ENCODE assay signal across 28 cellular contexts in the genomic region with DNA sequence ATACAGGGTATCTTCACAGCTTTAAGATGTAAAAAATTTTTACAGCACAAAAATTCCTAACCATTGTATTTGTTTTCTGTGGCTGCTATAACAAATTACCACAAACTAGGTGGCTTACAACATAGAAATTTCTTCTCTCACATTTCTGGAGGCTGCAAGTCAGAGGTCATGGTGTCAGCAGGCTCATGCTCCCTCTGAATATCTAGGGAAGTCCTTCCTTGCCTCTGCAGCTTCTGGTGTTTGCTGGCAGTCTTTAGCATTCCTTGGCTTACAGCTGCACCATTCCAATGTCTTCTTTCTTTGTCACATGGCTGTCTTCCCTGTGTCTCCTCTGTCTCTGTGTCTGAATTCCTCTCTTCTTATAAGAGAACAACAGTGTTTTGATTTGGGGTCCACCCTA.
"Had no signal": no experiment of that assay in that cellular context is flagged by ENCODE, and none has a peak within 500 bp of the region (broad histone marks: within the 10 kb centered on the region; RNA-seq: fewer than 3 reads in every experiment).

No MANE protein-coding gene starts in this region.

- H3K4me1 Mint-ChIP-seq: stimulated activated effector memory CD8-positive, alpha-beta T cell treated with anti-CD3 and anti-CD28 coated beads, Interleukin-12 subunit alpha, Interleukin-12 subunit beta, amount 100 ng/mL, for 72 hours; stimulated activated memory B cell treated with anti-CD40 and anti-IgM and Interleukin-4, amounts not matched to agents 10 μg/mL and 1 μg/mL and 100 μg/mL, for 72 hours; stimulated activated naive B cell treated with anti-CD40 and anti-IgM and Interleukin-4, amounts not matched to agents 10 μg/mL and 1 μg/mL and 100 μg/mL, for 72 hours; stimulated activated naive CD8-positive, alpha-beta T cell treated with anti-CD3 and anti-CD28 coated beads, Interleukin-15, amount 100 ng/mL, for 72 hours had no signal

- H3K36me3 ChIP-seq: stomach, suprapubic skin, thoracic aorta, thyroid gland, tibial artery, tibial nerve, transverse colon, upper lobe of left lung, upper lobe of right lung, uterus, vagina had no signal

- H3K27ac ChIP-seq: stomach, suprapubic skin, testis, thoracic aorta, thyroid gland, tibial artery, tibial nerve, transverse colon, upper lobe of left lung, upper lobe of right lung, uterus, vagina had no signal

- H3K27me3 ChIP-seq: stomach, suprapubic skin, testis, thyroid gland, tibial artery, tibial nerve, transverse colon, upper lobe of left lung, upper lobe of right lung, uterus, vagina had no signal

- H3K9me3 Mint-ChIP-seq: stimulated activated effector memory CD8-positive, alpha-beta T cell treated with anti-CD3 and anti-CD28 coated beads, Interleukin-12 subunit alpha, Interleukin-12 subunit beta, amount 100 ng/mL, for 72 hours had no signal

- FAIRE-seq: urothelium cell line had no signal

- H3K9me3 ChIP-seq: testis, thoracic aorta, thyroid gland, upper lobe of left lung, upper lobe of right lung, uterus, vagina had no signal

- H3K4me1 ChIP-seq: stomach, suprapubic skin, testis, thyroid gland, tibial artery, tibial nerve, transverse colon, upper lobe of left lung, upper lobe of right lung, uterus, vagina had no signal

- DNase-seq: stimulated activated CD4-positive, alpha-beta T cell treated with anti-CD3 and anti-CD28 coated beads, Interleukin-2, amount 100 ng/mL, for 48 hours; stimulated activated CD4-positive, alpha-beta T cell treated with anti-CD3 and anti-CD28 coated beads, Interleukin-4, amount 100 ng/mL, for 1 hour; stimulated activated CD4-positive, alpha-beta T cell treated with anti-CD3 and anti-CD28 coated beads, Interleukin-4, amount 100 ng/mL, for 24 hours; stimulated activated CD4-positive, alpha-beta T cell treated with anti-CD3 and anti-CD28 coated beads, Interleukin-4, amount 100 ng/mL, for 4 hours; stimulated activated CD8-positive, alpha-beta memory T cell treated with anti-CD3 and anti-CD28 coated beads, Interleukin-4, amount 100 ng/mL, for 48 hours; stimulated activated naive B cell treated with anti-CD40 and anti-IgM and Interleukin-4, amounts not matched to agents 10 μg/mL and 1 μg/mL and 100 μg/mL, for 72 hours; stimulated activated naive CD4-positive, alpha-beta T cell; stimulated activated naive CD4-positive, alpha-beta T cell treated with Interleukin-2 at 50 U/mL for 16 hours; stimulated activated naive CD8-positive, alpha-beta T cell treated with anti-CD3 and anti-CD28 coated beads, Interleukin-15, amount 100 ng/mL, for 72 hours; stimulated activated naive CD8-positive, alpha-beta T cell treated with anti-CD3 and anti-CD28 coated beads, Interleukin-15, Interleukin-2, amounts not matched to agents 100 U/mL and 50 U/mL, for 24 hours; stomach; substantia nigra; testis; thyroid gland; tibial artery; transverse colon; upper lobe of left lung; upper lobe of right lung; uterus had no signal

- H3K4me3 Mint-ChIP-seq: stimulated activated effector memory CD8-positive, alpha-beta T cell treated with anti-CD3 and anti-CD28 coated beads, Interleukin-12 subunit alpha, Interleukin-12 subunit beta, amount 100 ng/mL, for 72 hours; stimulated activated memory B cell treated with anti-CD40 and anti-IgM and Interleukin-4, amounts not matched to agents 10 μg/mL and 1 μg/mL and 100 μg/mL, for 72 hours; stimulated activated naive B cell treated with anti-CD40 and anti-IgM and Interleukin-4, amounts not matched to agents 10 μg/mL and 1 μg/mL and 100 μg/mL, for 72 hours; stimulated activated naive CD8-positive, alpha-beta T cell treated with anti-CD3 and anti-CD28 coated beads, Interleukin-15, amount 100 ng/mL, for 72 hours; stimulated activated naive CD8-positive, alpha-beta T cell treated with anti-CD3 and anti-CD28 coated beads, Interleukin-15, Interleukin-2, amounts not matched to agents 100 ng/mL and 50 ng/mL, for 24 hours; type B pancreatic cell had no signal

- H3K27ac Mint-ChIP-seq: stimulated activated effector memory CD8-positive, alpha-beta T cell treated with anti-CD3 and anti-CD28 coated beads, Interleukin-12 subunit alpha, Interleukin-12 subunit beta, amount 100 ng/mL, for 72 hours; stimulated activated memory B cell treated with anti-CD40 and anti-IgM and Interleukin-4, amounts not matched to agents 10 μg/mL and 1 μg/mL and 100 μg/mL, for 72 hours; stimulated activated naive B cell treated with anti-CD40 and anti-IgM and Interleukin-4, amounts not matched to agents 10 μg/mL and 1 μg/mL and 100 μg/mL, for 72 hours; stimulated activated naive CD8-positive, alpha-beta T cell treated with anti-CD3 and anti-CD28 coated beads, Interleukin-15, amount 100 ng/mL, for 72 hours; stimulated activated naive CD8-positive, alpha-beta T cell treated with anti-CD3 and anti-CD28 coated beads, Interleukin-15, Interleukin-2, amounts not matched to agents 100 ng/mL and 50 ng/mL, for 24 hours; type B pancreatic cell had no signal

- H3K36me3 Mint-ChIP-seq: stimulated activated effector memory CD8-positive, alpha-beta T cell treated with anti-CD3 and anti-CD28 coated beads, Interleukin-12 subunit alpha, Interleukin-12 subunit beta, amount 100 ng/mL, for 72 hours; stimulated activated memory B cell treated with anti-CD40 and anti-IgM and Interleukin-4, amounts not matched to agents 10 μg/mL and 1 μg/mL and 100 μg/mL, for 72 hours; stimulated activated naive B cell treated with anti-CD40 and anti-IgM and Interleukin-4, amounts not matched to agents 10 μg/mL and 1 μg/mL and 100 μg/mL, for 72 hours; type B pancreatic cell had no signal

- ATAC-seq: stimulated activated effector memory CD8-positive, alpha-beta T cell treated with anti-CD3 and anti-CD28 coated beads, Interleukin-12 subunit alpha, Interleukin-12 subunit beta, amount 100 ng/mL, for 72 hours; stimulated activated memory B cell treated with anti-CD40 and anti-IgM and Interleukin-4, amounts not matched to agents 10 μg/mL and 1 μg/mL and 100 μg/mL, for 72 hours; stimulated activated naive B cell treated with anti-CD40 and anti-IgM and Interleukin-4, amounts not matched to agents 10 μg/mL and 1 μg/mL and 100 μg/mL, for 72 hours; stimulated activated naive CD8-positive, alpha-beta T cell treated with anti-CD3 and anti-CD28 coated beads, Interleukin-15, amount 100 ng/mL, for 72 hours; stimulated activated naive CD8-positive, alpha-beta T cell treated with anti-CD3 and anti-CD28 coated beads, Interleukin-15, Interleukin-2, amounts not matched to agents 100 U/mL and 50 U/mL, for 24 hours; upper lobe of right lung had no signal

- H3K27me3 Mint-ChIP-seq: stimulated activated memory B cell treated with anti-CD40 and anti-IgM and Interleukin-4, amounts not matched to agents 10 μg/mL and 1 μg/mL and 100 μg/mL, for 72 hours; stimulated activated naive CD8-positive, alpha-beta T cell treated with anti-CD3 and anti-CD28 coated beads, Interleukin-15, amount 100 ng/mL, for 72 hours; stimulated activated naive CD8-positive, alpha-beta T cell treated with anti-CD3 and anti-CD28 coated beads, Interleukin-15, Interleukin-2, amounts not matched to agents 100 ng/mL and 50 ng/mL, for 24 hours; type B pancreatic cell had no signal

- H3K4me3 ChIP-seq: stomach, suprapubic skin, testis, thoracic aorta, thyroid gland, tibial artery, tibial nerve, transverse colon, upper lobe of left lung, upper lobe of right lung, uterus, vagina had no signal
